Comparison of ENCODE assay signal across 10 cellular contexts in genomic region chrX:72712094-72712755, GRCh38. TPM values are rescaled to one million over a fixed set of nuclear protein-coding genes. Genes with fewer than 3 reads are reported as not detected.
A peak's percentile ranks its signal among the peaks of the same experiment; 100 is the strongest.
DNase-seq lines count a peak whose midpoint lies in the region; ATAC-seq and TF ChIP-seq lines count a peak whose summit lies in the region.
"Had no signal": no experiment of that assay in that cellular context is flagged by ENCODE, and none has a peak within 500 bp of the region (broad histone marks: within the 10 kb centered on the region; RNA-seq: fewer than 3 reads in every experiment).

No MANE protein-coding gene starts in this region.

- intact Hi-C loops in activated CD8-positive, alpha-beta T cell treated with anti-CD3 and anti-CD28 coated beads for 36 hours (cut with micrococcal nuclease) = no loop called here
- intact Hi-C loops in testis (cut with DNase I; ENCODE audit: low total_unique reads) = no loop called here

- H3K9me3 ChIP-seq in testis = no peaks in the 10 kb centered on the region

- no peaks in the 10 kb centered on the region for H3K36me3 ChIP-seq in testis (ENCODE audit: low read depth, missing control alignments)

- TF ChIP-seq CTCF in activated CD8-positive, alpha-beta T cell treated with anti-CD3 and anti-CD28 coated beads for 36 hours (IDR thresholded peaks at IDR 0.05) = no peak
- TF ChIP-seq CTCF in fibroblast of villous mesenchyme (IDR thresholded peaks at IDR 0.05; ENCODE audit: insufficient read depth, low read depth, low read length) (no peak), testis (IDR thresholded peaks at IDR 0.05) (no peak)

- peak overlapping the region; percentile 55 to 84 for H3K27ac ChIP-seq in testis

- no peaks in the 10 kb centered on the region for H3K4me1 ChIP-seq in testis

- no peak for TF ChIP-seq POLR2A in testis (IDR thresholded peaks at IDR 0.05)

- in situ Hi-C loops in SK-MEL-5 (cut with HindIII; ENCODE audit: low pct_unique_long_range_greater_than_20kb, low sequenced_read_pairs) = no loop called here

- no peak for DNase-seq in activated CD8-positive, alpha-beta T cell treated with anti-CD3 and anti-CD28 coated beads for 36 hours
- no peak for DNase-seq in activated CD8-positive, alpha-beta T cell treated with anti-CD3 and anti-CD28 coated beads, Interleukin-2, amount 10 ng/mL, durations not matched to agents 7 days and 5 days
- DNase-seq in SK-MEL-5 (ENCODE audit: low read depth, low spot score) (peak; percentile 15), fibroblast of villous mesenchyme (ENCODE audit: low read depth) (peak; percentile 66), testis (no peak), NCI-H2081 treated with DMSO at 0.1 percent for 48 hours (lab: John Stamatoyannopoulos, UW) (no peak), NCI-H1930 (lab: John Stamatoyannopoulos, UW) (no peak)
- DNase-seq: activated effector memory CD4-positive, alpha-beta T cell treated with anti-CD3 and anti-CD28 coated beads, Interleukin-2, amount 50 U/mL, for 16 hours; NCI-H2171 treated with DMSO at 0.1 percent for 48 hours had no signal

- POLR2A ChIA-PET in activated CD8-positive, alpha-beta T cell treated with anti-CD3 and anti-CD28 coated beads for 36 hours (lab: Charles Lee) = no interaction called here
- POLR2A ChIA-PET in activated CD8-positive, alpha-beta T cell treated with anti-CD3 and anti-CD28 coated beads, Interleukin-2, amount 10 ng/mL, durations not matched to agents 7 days and 5 days (lab: Charles Lee) = no interaction called here

- peak overlapping the region; percentile 75 for H3K4me3 Mint-ChIP-seq in activated CD8-positive, alpha-beta T cell treated with anti-CD3 and anti-CD28 coated beads for 36 hours
- H3K4me3 Mint-ChIP-seq in activated CD8-positive, alpha-beta T cell treated with anti-CD3 and anti-CD28 coated beads, Interleukin-2, amount 10 ng/mL, durations not matched to agents 7 days and 5 days = no peak overlapping the region

- H3K4me1 Mint-ChIP-seq in activated CD8-positive, alpha-beta T cell treated with anti-CD3 and anti-CD28 coated beads for 36 hours (ENCODE audit: low read depth) = peaks cover 12% of the 10 kb centered on the region
- H3K4me1 Mint-ChIP-seq in activated CD8-positive, alpha-beta T cell treated with anti-CD3 and anti-CD28 coated beads, Interleukin-2, amount 10 ng/mL, durations not matched to agents 7 days and 5 days (ENCODE audit: low read depth) = peaks cover 11% of the 10 kb centered on the region

- H3K27me3 ChIP-seq in testis = no peaks in the 10 kb centered on the region

- peaks cover 9% of the 10 kb centered on the region for H3K36me3 Mint-ChIP-seq in activated CD8-positive, alpha-beta T cell treated with anti-CD3 and anti-CD28 coated beads for 36 hours (ENCODE audit: low read depth)
- H3K36me3 Mint-ChIP-seq in activated CD8-positive, alpha-beta T cell treated with anti-CD3 and anti-CD28 coated beads, Interleukin-2, amount 10 ng/mL, durations not matched to agents 7 days and 5 days (ENCODE audit: low read depth) = no peaks in the 10 kb centered on the region

- H3K27ac Mint-ChIP-seq in activated CD8-positive, alpha-beta T cell treated with anti-CD3 and anti-CD28 coated beads for 36 hours = no peak overlapping the region
- H3K27ac Mint-ChIP-seq in activated CD8-positive, alpha-beta T cell treated with anti-CD3 and anti-CD28 coated beads, Interleukin-2, amount 10 ng/mL, durations not matched to agents 7 days and 5 days = no peak overlapping the region

- CTCF ChIA-PET in activated CD8-positive, alpha-beta T cell treated with anti-CD3 and anti-CD28 coated beads for 36 hours (lab: Charles Lee) = no interaction called here
- CTCF ChIA-PET in activated CD8-positive, alpha-beta T cell treated with anti-CD3 and anti-CD28 coated beads, Interleukin-2, amount 10 ng/mL, durations not matched to agents 7 days and 5 days (lab: Charles Lee) = no interaction called here

- H3K9me3 Mint-ChIP-seq in activated CD8-positive, alpha-beta T cell treated with anti-CD3 and anti-CD28 coated beads for 36 hours = no peaks in the 10 kb centered on the region
- no peaks in the 10 kb centered on the region for H3K9me3 Mint-ChIP-seq in activated CD8-positive, alpha-beta T cell treated with anti-CD3 and anti-CD28 coated beads, Interleukin-2, amount 10 ng/mL, durations not matched to agents 7 days and 5 days (ENCODE audit: insufficient read depth)

- peaks cover 3% of the 10 kb centered on the region for H3K27me3 Mint-ChIP-seq in activated CD8-positive, alpha-beta T cell treated with anti-CD3 and anti-CD28 coated beads for 36 hours
- H3K27me3 Mint-ChIP-seq in activated CD8-positive, alpha-beta T cell treated with anti-CD3 and anti-CD28 coated beads, Interleukin-2, amount 10 ng/mL, durations not matched to agents 7 days and 5 days (ENCODE audit: low read depth) = peaks cover 3% of the 10 kb centered on the region

- no peak for ATAC-seq in activated CD8-positive, alpha-beta T cell treated with anti-CD3 and anti-CD28 coated beads for 36 hours
- no peak for ATAC-seq in activated CD8-positive, alpha-beta T cell treated with anti-CD3 and anti-CD28 coated beads, Interleukin-2, amount 10 ng/mL, durations not matched to agents 7 days and 5 days
- no peak for ATAC-seq in HG03457 (IDR thresholded peaks at IDR 0.05; ENCODE audit: unreplicated experiment)

- no peak overlapping the region for H3K4me3 ChIP-seq in fibroblast of villous mesenchyme (ENCODE audit: low read depth, low read length)
- no peak overlapping the region for H3K4me3 ChIP-seq in testis

- 24 to 33% methylated on average over 2 of the region's 2 CpGs for WGBS in testis, 2 donors

RNA-seq across cellular contexts. Expression of gene PHKA1, which starts 1.9 kb away (rescaled TPM):
- 1 to 10 TPM; 6.9 to 8.0 TPM for total RNA-seq in activated CD8-positive, alpha-beta T cell treated with anti-CD3 and anti-CD28 coated beads for 36 hours
- total RNA-seq in activated CD8-positive, alpha-beta T cell treated with anti-CD3 and anti-CD28 coated beads, Interleukin-2, amount 10 ng/mL, durations not matched to agents 7 days and 5 days = under 1 TPM; 0.21 to 0.44 TPM
- total RNA-seq in SK-MEL-5 (2014; rRNA removed; shearing (Covaris generic)) = 4.0 and 4.1 TPM in 2 replicates
- 4.9 and 6.9 TPM in 2 replicates for polyA plus RNA-seq in SK-MEL-5 (2015; cell fraction: cytosol; rRNA removed)
- polyA plus RNA-seq in SK-MEL-5 (2015; cell fraction: nucleus; rRNA removed) = 13.9 and 14.6 TPM in 2 replicates
- total RNA-seq in fibroblast of villous mesenchyme (7.4 and 8.6 TPM in 2 replicates), testis (10 to 100 TPM; 11.4 to 13.1 TPM)
- polyA plus RNA-seq in testis (ENCODE audit: insufficient read depth, low read depth, low replicate concordance) = 3.6 TPM

Comparison
In these comparisons a context has a peak if more than half of its experiments do, and no peak if none do; other contexts are left out.
1. DNase-seq: peak in SK-MEL-5 (single experiment) and fibroblast of villous mesenchyme (single experiment); none in activated CD8-positive, alpha-beta T cell treated with anti-CD3 and anti-CD28 coated beads for 36 hours (single experiment), activated CD8-positive, alpha-beta T cell treated with anti-CD3 and anti-CD28 coated beads, Interleukin-2, amount 10 ng/mL, durations not matched to agents 7 days and 5 days (single experiment), testis (single experiment), NCI-H2081 treated with DMSO at 0.1 percent for 48 hours (single experiment) and NCI-H1930 (0 of 2).